8 cellular contexts compared by ENCODE assay signal in genomic region chr10:17644485-17644964, GRCh38. TPM values are rescaled to one million over a fixed set of nuclear protein-coding genes. Genes with fewer than 3 reads are reported as not detected.
DNase-seq lines count a peak whose midpoint lies in the region; ATAC-seq and TF ChIP-seq lines count a peak whose summit lies in the region.

No MANE protein-coding gene starts in this region.

- H3K36me3 Mint-ChIP-seq in memory B cell = peaks cover 10% of the 10 kb centered on the region

- peaks cover 5% of the 10 kb centered on the region for H3K36me3 ChIP-seq in ACC112 (ENCODE audit: insufficient read depth, low read length)
- peaks cover 23% of the 10 kb centered on the region for H3K36me3 ChIP-seq in NT2/D1 (ENCODE audit: insufficient read depth, insufficient read length, low read length)
- peaks cover 0 to 3% (median 0%) of the 10 kb centered on the region in 4 donors for H3K36me3 ChIP-seq in upper lobe of left lung

- H3K27ac Mint-ChIP-seq in memory B cell = peak overlapping the region; percentile 100

- peak overlapping the region; percentile 98 for H3K4me3 Mint-ChIP-seq in memory B cell

- DNase-seq in NT2/D1 (ENCODE audit: low read depth, low spot score) (no peak), choroid plexus epithelial cell (ENCODE audit: low read depth) (peak; percentile 59), memory B cell (ENCODE audit: low spot score in 2 of 2) (no peak), upper lobe of left lung (no peak)
- no peak for DNase-seq in effector CD4-positive, alpha-beta T cell

- no peaks in the 10 kb centered on the region for H3K27me3 Mint-ChIP-seq in memory B cell

- TF ChIP-seq EP300 in upper lobe of left lung (IDR thresholded peaks at IDR 0.05) = no peak

- peak overlapping the region; percentile 90 for H2AFZ ChIP-seq in ACC112 (ENCODE audit: low read length, unreplicated experiment)

- 1 to 2% methylated on average over 9 of the region's 9 CpGs for WGBS in upper lobe of left lung, 2 donors

- H3K9me3 ChIP-seq in NT2/D1 (ENCODE audit: insufficient read depth, low read length) (peaks cover 13% of the 10 kb centered on the region; the same call in 1 of the 2 replicates), upper lobe of left lung (peaks cover 0 to 3% (median 0%) of the 10 kb centered on the region in 4 donors)

- H3K9me3 Mint-ChIP-seq in memory B cell = no peaks in the 10 kb centered on the region

- H3K4me1 ChIP-seq in ACC112 (ENCODE audit: control insufficient read depth, insufficient read depth, low read length, unreplicated experiment) = peaks cover 30% of the 10 kb centered on the region
- no peaks in the 10 kb centered on the region for H3K4me1 ChIP-seq in NT2/D1 (ENCODE audit: insufficient read depth, insufficient read length)
- peaks cover 24 to 51% (median 40%) of the 10 kb centered on the region in 4 donors for H3K4me1 ChIP-seq in upper lobe of left lung

- H3K4me1 Mint-ChIP-seq in memory B cell = peaks cover 35% of the 10 kb centered on the region

- no peak for TF ChIP-seq POLR2A in upper lobe of left lung (IDR thresholded peaks at IDR 0.05)

- TF ChIP-seq CTCF in choroid plexus epithelial cell (conservative IDR thresholded peaks at IDR 0.05; ENCODE audit: low read depth, low read length) (no peak), upper lobe of left lung (IDR thresholded peaks at IDR 0.05) (no peak)

- H3K27me3 ChIP-seq in ACC112 (ENCODE audit: insufficient read depth, low read length) (no peaks in the 10 kb centered on the region), NT2/D1 (ENCODE audit: insufficient read depth, insufficient read length) (no peaks in the 10 kb centered on the region), upper lobe of left lung (no peaks in the 10 kb centered on the region)

- peak; percentile 13 for ATAC-seq in GM18499 (IDR thresholded peaks at IDR 0.05; ENCODE audit: insufficient read depth, unreplicated experiment)
- ATAC-seq in HG02885 (IDR thresholded peaks at IDR 0.05; ENCODE audit: poor library complexity, unreplicated experiment) = peak; percentile 31
- ATAC-seq in memory B cell (ENCODE audit: low read depth) = peak; percentile 13
- ATAC-seq in upper lobe of left lung (ENCODE audit: low FRiP score in 2 of 2) = peak; percentile 8 to 45

- H3K9ac ChIP-seq in NT2/D1 (ENCODE audit: insufficient read length, low read depth) = peak overlapping the region; percentile 89

- H3K79me2 ChIP-seq in ACC112 (ENCODE audit: control insufficient read depth, insufficient read depth, low read length, unreplicated experiment) = peaks cover 76% of the 10 kb centered on the region

- H3K27ac ChIP-seq in ACC112 (ENCODE audit: low read depth, low read length) (peak overlapping the region; percentile 98), upper lobe of left lung (peak overlapping the region; percentile 93 to 99 (median 94))

- peak overlapping the region; percentile 100 for H3K4me3 ChIP-seq in ACC112 (ENCODE audit: low read depth, low read length)
- peak overlapping the region; percentile 99 for H3K4me3 ChIP-seq in NT2/D1 (ENCODE audit: insufficient read length, low read depth)
- H3K4me3 ChIP-seq in choroid plexus epithelial cell (ENCODE audit: low read depth, low read length) = peak overlapping the region; percentile 99
- peak overlapping the region; percentile 70 to 89 (median 83) for H3K4me3 ChIP-seq in upper lobe of left lung

RNA-seq across cellular contexts. Expression of gene STAM, which starts 0.6 kb away (rescaled TPM):
- total RNA-seq in upper lobe of left lung = 10 to 100 TPM; 18.9 to 85.1 (median 31.2) TPM

RNA-seq across cellular contexts. Expression of gene HACD1, which starts 27.4 kb away (rescaled TPM):
- 10 to 100 TPM; 16.4 to 32.4 (median 25.8) TPM for total RNA-seq in upper lobe of left lung
